In genomic region chr2:71882949-71883472, GRCh38 we compare ENCODE assay signal across 1 cellular context.
TF ChIP-seq lines count a peak whose summit lies in the region.

No MANE protein-coding gene starts in this region.

TF ChIP-seq in HepG2, 621 proteins besides CTCF, POLR2A, EP300 and RAD21 (continued from another document):
- TF ChIP-seq SMC3 (IDR thresholded peaks at IDR 0.05; ENCODE audit: low read length), result peak; percentile 37; the same call in 1 of the 2 replicates
- no peak for TF ChIP-seq KIAA2018 (CRISPR knock-in tag; IDR thresholded peaks at IDR 0.05; ENCODE audit: borderline replicate concordance)
- peak; percentile 87 for TF ChIP-seq MEF2D (CRISPR knock-in tag; IDR thresholded peaks at IDR 0.05)
- TF ChIP-seq, protein P1, sequence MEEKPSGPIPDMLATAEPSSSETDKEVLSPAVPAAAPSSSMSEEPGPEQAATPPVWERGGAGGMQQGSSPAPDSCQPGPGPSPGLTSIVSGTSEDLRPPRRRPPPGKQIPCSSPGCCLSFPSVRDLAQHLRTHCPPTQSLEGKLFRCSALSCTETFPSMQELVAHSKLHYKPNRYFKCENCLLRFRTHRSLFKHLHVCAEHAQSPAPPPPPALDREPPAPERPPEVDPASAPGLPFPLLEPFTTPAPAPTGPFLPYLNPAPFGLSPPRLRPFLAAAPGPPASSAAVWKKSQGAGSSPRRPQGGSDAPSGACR (CRISPR knock-in tag; IDR thresholded peaks at IDR 0.05), result peak; percentile 98
- TF ChIP-seq ZNF713 (CRISPR knock-in tag; IDR thresholded peaks at IDR 0.05), result no peak
- no peak for TF ChIP-seq JUNB (CRISPR knock-in tag; IDR thresholded peaks at IDR 0.05; ENCODE audit: borderline replicate concordance)
- TF ChIP-seq, protein P2, sequence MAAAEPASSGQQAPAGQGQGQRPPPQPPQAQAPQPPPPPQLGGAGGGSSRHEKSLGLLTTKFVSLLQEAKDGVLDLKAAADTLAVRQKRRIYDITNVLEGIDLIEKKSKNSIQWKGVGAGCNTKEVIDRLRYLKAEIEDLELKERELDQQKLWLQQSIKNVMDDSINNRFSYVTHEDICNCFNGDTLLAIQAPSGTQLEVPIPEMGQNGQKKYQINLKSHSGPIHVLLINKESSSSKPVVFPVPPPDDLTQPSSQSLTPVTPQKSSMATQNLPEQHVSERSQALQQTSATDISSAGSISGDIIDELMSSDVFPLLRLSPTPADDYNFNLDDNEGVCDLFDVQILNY (CRISPR knock-in tag; conservative IDR thresholded peaks at IDR 0.05), result no peak
- TF ChIP-seq ZSCAN12 (CRISPR knock-in tag; IDR thresholded peaks at IDR 0.05), result no peak
- no peak for TF ChIP-seq ZFP36 (IDR thresholded peaks at IDR 0.05; ENCODE audit: borderline replicate concordance, low read depth, low read length, partially characterized antibody)
- peak; percentile 93 for TF ChIP-seq ZMYM4 (CRISPR knock-in tag; IDR thresholded peaks at IDR 0.05)
- peak; percentile 88; the same call in 1 of the 2 replicates for TF ChIP-seq ZSCAN20 (CRISPR knock-in tag; IDR thresholded peaks at IDR 0.05; ENCODE audit: borderline replicate concordance)
- peak; percentile 78; the same call in 1 of the 2 replicates for TF ChIP-seq ZNF510 (CRISPR knock-in tag; IDR thresholded peaks at IDR 0.05; ENCODE audit: low read depth)
- peak; percentile 27; the same call in 1 of the 2 replicates for TF ChIP-seq ZNF589 (CRISPR knock-in tag; conservative IDR thresholded peaks at IDR 0.05)
- peak; percentile 81; the same call in 1 of the 2 replicates for TF ChIP-seq ZSCAN9 (CRISPR knock-in tag; IDR thresholded peaks at IDR 0.05; ENCODE audit: borderline replicate concordance)
- TF ChIP-seq NFE2L2 (IDR thresholded peaks at IDR 0.05; ENCODE audit: low read length), result no peak
